15 cellular contexts compared by ENCODE assay signal in the genomic region with DNA sequence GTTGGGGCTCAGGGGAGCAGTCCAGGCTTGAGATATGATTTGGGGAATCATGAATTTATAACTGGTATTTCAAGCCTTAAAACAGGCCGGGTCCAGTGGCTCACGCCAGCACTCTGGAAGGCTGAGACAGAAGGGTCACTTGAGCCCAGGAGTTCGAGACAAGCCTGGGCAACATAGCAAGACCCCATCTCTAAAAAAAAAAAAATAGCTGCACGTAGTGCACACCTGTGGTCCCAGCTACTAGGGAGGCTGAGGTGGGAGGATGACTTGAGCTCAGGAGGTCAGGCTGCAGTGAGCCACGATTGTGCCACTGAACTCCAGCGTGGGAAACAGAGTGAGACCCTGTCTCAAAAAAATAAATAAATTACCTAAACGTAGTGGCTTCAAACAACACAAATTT.
A peak's percentile ranks its signal among the peaks of the same experiment; 100 is the strongest.
DNase-seq lines count a peak whose midpoint lies in the region; ATAC-seq, FAIRE-seq and TF ChIP-seq lines count a peak whose summit lies in the region.
"Had no signal": no experiment of that assay in that cellular context is flagged by ENCODE, and none has a peak within 500 bp of the region (broad histone marks: within the 10 kb centered on the region; RNA-seq: fewer than 3 reads in every experiment).

No MANE protein-coding gene starts in this region.

- H4K20me1 ChIP-seq in astrocyte (ENCODE audit: insufficient read depth, low read length): peaks cover 2% of the 10 kb centered on the region

- CTCF ChIA-PET in activated CD4-positive, alpha-beta memory T cell treated with anti-CD3 and anti-CD28 coated beads, Interleukin-2, amount 10 ng/mL, durations not matched to agents 7 days and 5 days (lab: Charles Lee): no interaction called here
- CTCF ChIA-PET in activated CD4-positive, alpha-beta memory T cell treated with anti-CD3 and anti-CD28 coated beads for 36 hours (lab: Charles Lee): no interaction called here

- WGBS in thyroid gland, 2 donors: 89 to 90% methylated on average over 7 of the region's 7 CpGs

- H3K36me3 Mint-ChIP-seq in activated CD4-positive, alpha-beta memory T cell treated with anti-CD3 and anti-CD28 coated beads, Interleukin-2, amount 10 ng/mL, durations not matched to agents 7 days and 5 days (ENCODE audit: low read depth): no peaks in the 10 kb centered on the region
- no peaks in the 10 kb centered on the region for H3K36me3 Mint-ChIP-seq in activated CD4-positive, alpha-beta memory T cell treated with anti-CD3 and anti-CD28 coated beads for 36 hours
- H3K36me3 Mint-ChIP-seq in astrocyte (ENCODE audit: low read depth, unreplicated experiment) (peaks cover 14% of the 10 kb centered on the region), mesothelial cell of epicardium (peaks cover 38% of the 10 kb centered on the region), T-helper 17 cell (ENCODE audit: low read depth) (peaks cover 3% of the 10 kb centered on the region)
- H3K36me3 Mint-ChIP-seq: CD4-positive, alpha-beta memory T cell had no signal

- H3K27me3 Mint-ChIP-seq in activated CD4-positive, alpha-beta memory T cell treated with anti-CD3 and anti-CD28 coated beads, Interleukin-2, amount 10 ng/mL, durations not matched to agents 7 days and 5 days: peaks cover 2% of the 10 kb centered on the region
- no peaks in the 10 kb centered on the region for H3K27me3 Mint-ChIP-seq in activated CD4-positive, alpha-beta memory T cell treated with anti-CD3 and anti-CD28 coated beads for 36 hours
- no peaks in the 10 kb centered on the region for H3K27me3 Mint-ChIP-seq in astrocyte (ENCODE audit: low read depth, unreplicated experiment)
- no peaks in the 10 kb centered on the region for H3K27me3 Mint-ChIP-seq in mesothelial cell of epicardium (ENCODE audit: low read depth)
- no peaks in the 10 kb centered on the region for H3K27me3 Mint-ChIP-seq in T-helper 17 cell
- H3K27me3 Mint-ChIP-seq: CD4-positive, alpha-beta memory T cell had no signal

- H3K9ac ChIP-seq in astrocyte (ENCODE audit: low read length): peak overlapping the region; percentile 0

- H3K9me3 Mint-ChIP-seq in activated CD4-positive, alpha-beta memory T cell treated with anti-CD3 and anti-CD28 coated beads, Interleukin-2, amount 10 ng/mL, durations not matched to agents 7 days and 5 days: no peaks in the 10 kb centered on the region
- H3K9me3 Mint-ChIP-seq in activated CD4-positive, alpha-beta memory T cell treated with anti-CD3 and anti-CD28 coated beads for 36 hours: no peaks in the 10 kb centered on the region
- no peaks in the 10 kb centered on the region for H3K9me3 Mint-ChIP-seq in astrocyte (ENCODE audit: unreplicated experiment)
- no peaks in the 10 kb centered on the region for H3K9me3 Mint-ChIP-seq in mesothelial cell of epicardium
- H3K9me3 Mint-ChIP-seq: CD4-positive, alpha-beta memory T cell had no signal

- POLR2A ChIA-PET in activated CD4-positive, alpha-beta memory T cell treated with anti-CD3 and anti-CD28 coated beads, Interleukin-2, amount 10 ng/mL, durations not matched to agents 7 days and 5 days (lab: Charles Lee): interaction anchor here (1.1 kb wide), 1 partner anchor 8 kb away, joined by 5 read pairs; no protein-coding TSS in a partner anchor
- POLR2A ChIA-PET in activated CD4-positive, alpha-beta memory T cell treated with anti-CD3 and anti-CD28 coated beads for 36 hours (lab: Charles Lee): no interaction called here

- H3K4me3 ChIP-seq in astrocyte (ENCODE audit: insufficient read depth, low read depth, low read length): no peak overlapping the region
- no peak overlapping the region for H3K4me3 ChIP-seq in thyroid gland (replicated peaks in 1 of 3)
- H3K4me3 ChIP-seq: MG63 had no signal

- TF ChIP-seq CTCF in astrocyte (IDR thresholded peaks at IDR 0.05; ENCODE audit: insufficient read depth, low read depth, low read length) (no peak), mesothelial cell of epicardium (IDR thresholded peaks at IDR 0.05; ENCODE audit: unreplicated experiment) (no peak), thyroid gland (IDR thresholded peaks at IDR 0.05) (no peak)

- intact Hi-C loops in activated CD4-positive, alpha-beta memory T cell treated with anti-CD3 and anti-CD28 coated beads for 36 hours (cut with micrococcal nuclease): no loop called here
- intact Hi-C loops in thyroid gland (cut with DNase I): no loop called here

- no peaks in the 10 kb centered on the region for H3K36me3 ChIP-seq in astrocyte (ENCODE audit: insufficient read depth, low read length)
- H3K36me3 ChIP-seq in thyroid gland: no peaks in the 10 kb centered on the region
- H3K36me3 ChIP-seq: MG63 had no signal

- H3K27ac Mint-ChIP-seq in activated CD4-positive, alpha-beta memory T cell treated with anti-CD3 and anti-CD28 coated beads, Interleukin-2, amount 10 ng/mL, durations not matched to agents 7 days and 5 days: peak overlapping the region; percentile 27
- H3K27ac Mint-ChIP-seq in activated CD4-positive, alpha-beta memory T cell treated with anti-CD3 and anti-CD28 coated beads for 36 hours: no peak overlapping the region
- H3K27ac Mint-ChIP-seq in astrocyte (ENCODE audit: unreplicated experiment) (no peak overlapping the region), mesothelial cell of epicardium (peak overlapping the region; percentile 52), T-helper 17 cell (no peak overlapping the region)

- no peak for TF ChIP-seq POLR2A in thyroid gland (IDR thresholded peaks at IDR 0.05)

- H3K27me3 ChIP-seq in astrocyte (ENCODE audit: insufficient read depth, low read length): no peaks in the 10 kb centered on the region
- H3K27me3 ChIP-seq in thyroid gland: no peaks in the 10 kb centered on the region
- H3K27me3 ChIP-seq: MG63 had no signal

- H3K27ac ChIP-seq in astrocyte (ENCODE audit: low read depth, low read length): no peak overlapping the region
- H3K27ac ChIP-seq in thyroid gland: peak overlapping the region; percentile 82 to 95 (median 89)
- H3K27ac ChIP-seq: 22Rv1 had no signal

- peak overlapping the region; percentile 53 for H3K4me2 ChIP-seq in astrocyte (ENCODE audit: low read length)

- H3K4me1 ChIP-seq in astrocyte (ENCODE audit: insufficient read depth, low read length): peaks cover 18% of the 10 kb centered on the region
- peaks cover 32 to 66% of the 10 kb centered on the region in 2 donors for H3K4me1 ChIP-seq in thyroid gland

- no peak overlapping the region for H3K4me3 Mint-ChIP-seq in activated CD4-positive, alpha-beta memory T cell treated with anti-CD3 and anti-CD28 coated beads, Interleukin-2, amount 10 ng/mL, durations not matched to agents 7 days and 5 days
- no peak overlapping the region for H3K4me3 Mint-ChIP-seq in activated CD4-positive, alpha-beta memory T cell treated with anti-CD3 and anti-CD28 coated beads for 36 hours
- H3K4me3 Mint-ChIP-seq in astrocyte (ENCODE audit: unreplicated experiment) (no peak overlapping the region), mesothelial cell of epicardium (no peak overlapping the region), T-helper 17 cell (no peak overlapping the region)
- H3K4me3 Mint-ChIP-seq: CD4-positive, alpha-beta memory T cell had no signal

- no peak for FAIRE-seq in astrocyte (lab: Jason Lieb, UNC)

- ATAC-seq in T-helper 17 cell: no peak

- H3K4me1 Mint-ChIP-seq in activated CD4-positive, alpha-beta memory T cell treated with anti-CD3 and anti-CD28 coated beads, Interleukin-2, amount 10 ng/mL, durations not matched to agents 7 days and 5 days: peaks cover 16% of the 10 kb centered on the region
- no peaks in the 10 kb centered on the region for H3K4me1 Mint-ChIP-seq in activated CD4-positive, alpha-beta memory T cell treated with anti-CD3 and anti-CD28 coated beads for 36 hours (ENCODE audit: low read depth)
- peaks cover 19% of the 10 kb centered on the region for H3K4me1 Mint-ChIP-seq in astrocyte (ENCODE audit: low read depth, unreplicated experiment)
- peaks cover 7% of the 10 kb centered on the region for H3K4me1 Mint-ChIP-seq in mesothelial cell of epicardium
- peaks cover 18% of the 10 kb centered on the region for H3K4me1 Mint-ChIP-seq in T-helper 17 cell
- H3K4me1 Mint-ChIP-seq: CD4-positive, alpha-beta memory T cell had no signal

- no peak for DNase-seq in activated CD4-positive, alpha-beta memory T cell treated with anti-CD3 and anti-CD28 coated beads, Interleukin-2, amount 10 ng/mL, durations not matched to agents 7 days and 5 days
- no peak for DNase-seq in activated CD4-positive, alpha-beta memory T cell treated with anti-CD3 and anti-CD28 coated beads for 36 hours
- DNase-seq in astrocyte (ENCODE audit: low read depth) (no peak), mesothelial cell of epicardium (ENCODE audit: low spot score in 2 of 2, unreplicated experiment in 2 of 2) (no peak), thyroid gland (no peak), OCI-M1 (lab: John Stamatoyannopoulos, UW) (no peak), NCI-H2081 (lab: John Stamatoyannopoulos, UW) (no peak), T-helper 17 cell (no peak)
- DNase-seq: CD4-positive, alpha-beta memory T cell; NCI-H1092 treated with DMSO at 0.1 percent for 48 hours; NCI-H2107; NCI-H524 treated with DMSO at 0.1 percent for 48 hours; SIG-M5 had no signal

- H3K79me2 ChIP-seq in astrocyte (ENCODE audit: insufficient read depth, low read length): no peaks in the 10 kb centered on the region

- H2AFZ ChIP-seq in astrocyte (ENCODE audit: low read depth, low read length): no peak overlapping the region

- H3K9me3 ChIP-seq in astrocyte (ENCODE audit: insufficient read depth, low read depth, low read length) (no peaks in the 10 kb centered on the region), thyroid gland (no peaks in the 10 kb centered on the region), T-helper 17 cell (ENCODE audit: control insufficient read depth, low read length, poor library complexity, severe bottlenecking) (no peaks in the 10 kb centered on the region)
- H3K9me3 ChIP-seq: MG63 had no signal

Comparison
In these comparisons a context has a peak if more than half of its experiments do, and no peak if none do; other contexts are left out.
1. H3K27ac Mint-ChIP-seq: peak in activated CD4-positive, alpha-beta memory T cell treated with anti-CD3 and anti-CD28 coated beads, Interleukin-2, amount 10 ng/mL, durations not matched to agents 7 days and 5 days (single experiment) and mesothelial cell of epicardium (single experiment); none in activated CD4-positive, alpha-beta memory T cell treated with anti-CD3 and anti-CD28 coated beads for 36 hours (single experiment), astrocyte (single experiment) and T-helper 17 cell (single experiment).